ENCODE assay signal across 8 cellular contexts in the genomic region with DNA sequence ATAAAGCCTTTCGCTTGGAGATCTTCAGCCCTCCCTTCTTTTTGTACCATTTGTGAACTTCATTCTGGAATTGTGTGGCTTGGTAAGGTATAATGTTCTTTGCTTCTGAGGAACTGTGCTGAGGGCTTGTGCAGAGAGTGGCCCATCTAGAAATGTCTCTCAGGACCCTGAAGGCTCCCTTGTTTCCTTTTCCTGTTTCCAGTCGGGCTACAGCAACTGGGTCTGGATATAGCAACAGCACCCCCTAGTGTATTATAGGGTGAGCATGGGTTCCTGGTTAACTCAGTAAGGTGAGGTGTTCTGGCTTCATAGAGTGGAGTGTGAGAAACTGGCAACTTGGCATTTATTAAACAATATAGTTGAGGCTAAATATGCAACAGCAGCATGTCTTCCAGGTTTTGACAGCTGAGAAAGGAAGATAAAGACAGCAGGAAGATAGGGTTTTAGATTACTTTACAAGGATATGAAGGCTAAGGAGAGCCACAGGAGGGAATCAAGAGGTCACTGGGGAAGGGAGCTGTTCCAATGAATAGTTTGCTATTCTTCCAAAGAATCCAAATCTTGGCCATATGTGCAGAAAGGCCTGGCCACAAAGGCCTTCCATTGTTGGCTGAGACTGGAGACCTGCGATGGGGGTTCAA. TPM values are rescaled to one million over a fixed set of nuclear protein-coding genes. Genes with fewer than 3 reads are reported as not detected.
A peak's percentile ranks its signal among the peaks of the same experiment; 100 is the strongest.
DNase-seq lines count a peak whose midpoint lies in the region; ATAC-seq, FAIRE-seq and TF ChIP-seq lines count a peak whose summit lies in the region.

No MANE protein-coding gene starts in this region.

- H3K79me2 ChIP-seq in SU-DHL-6 (ENCODE audit: insufficient read depth, low read length), result no peaks in the 10 kb centered on the region

- peak; percentile 91 for ATAC-seq in HG02885 (IDR thresholded peaks at IDR 0.05; ENCODE audit: poor library complexity, unreplicated experiment)

- H3K36me3 ChIP-seq in SU-DHL-6 (ENCODE audit: low read length) (no peaks in the 10 kb centered on the region), brain microvascular endothelial cell (replicated peaks) (no peaks in the 10 kb centered on the region)

- H3K9me2 ChIP-seq in SU-DHL-6 (replicated peaks; ENCODE audit: insufficient read depth, low read length), result no peaks in the 10 kb centered on the region

- H4K20me1 ChIP-seq in SU-DHL-6 (ENCODE audit: low read depth, low read length), result no peaks in the 10 kb centered on the region

- peak; percentile 87 for TF ChIP-seq CTCF in SU-DHL-6 (IDR thresholded peaks at IDR 0.05; ENCODE audit: insufficient read depth, low read length, poor library complexity, severe bottlenecking)
- TF ChIP-seq CTCF in brain microvascular endothelial cell (IDR thresholded peaks at IDR 0.05; ENCODE audit: low read depth, low read length, missing control alignments), result peak; percentile 89

- H3F3A ChIP-seq in SU-DHL-6 (ENCODE audit: insufficient read depth), result no peaks in the 10 kb centered on the region

- peak overlapping the region; percentile 70 for H2AFZ ChIP-seq in SU-DHL-6 (ENCODE audit: low read depth, low read length, severe bottlenecking)

- H3K4me3 ChIP-seq in SU-DHL-6 (ENCODE audit: insufficient read depth, low read length, poor library complexity, severe bottlenecking) (no peak overlapping the region), brain microvascular endothelial cell (ENCODE audit: low read depth, low read length) (no peak overlapping the region)

- no peak overlapping the region for H3K4me2 ChIP-seq in SU-DHL-6 (ENCODE audit: low read depth, low read length, poor library complexity, severe bottlenecking)

- H3K27ac ChIP-seq in SU-DHL-6 (ENCODE audit: low read depth, low read length), result no peak overlapping the region
- H3K27ac ChIP-seq in brain microvascular endothelial cell, result no peak overlapping the region

- H3K9ac ChIP-seq in SU-DHL-6 (ENCODE audit: low read length), result no peak overlapping the region

- no peaks in the 10 kb centered on the region for H3K9me3 ChIP-seq in SU-DHL-6 (ENCODE audit: insufficient read depth, low read length)

- no peaks in the 10 kb centered on the region for H3K27me3 ChIP-seq in SU-DHL-6 (ENCODE audit: low read length)
- H3K27me3 ChIP-seq in brain microvascular endothelial cell (replicated peaks), result no peaks in the 10 kb centered on the region

- peak; percentile 60 for FAIRE-seq in A204.1 (lab: Jason Lieb, UNC)
- FAIRE-seq in GM12892 (lab: Jason Lieb, UNC), result no peak

- no peak for TF ChIP-seq POLR2A in GM12892 (IDR thresholded peaks at IDR 0.05; ENCODE audit: low read depth, low read length)

- DNase-seq in GM12892 (ENCODE audit: insufficient read length) (peak; percentile 10), NCI-H146 (lab: John Stamatoyannopoulos, UW) (peak; percentile 64), brain microvascular endothelial cell (peak; percentile 78), iPS-NIHi11 (ENCODE audit: low spot score) (peak; percentile 70), smooth muscle cell of the brain vasculature (ENCODE audit: low read depth, low spot score) (peak; percentile 63)

- in situ Hi-C loops in brain microvascular endothelial cell (cut with HindIII; ENCODE audit: low pct_ligation_motif_present, low sequenced_read_pairs), result no loop called here

RNA-seq across cellular contexts. Expression of gene RNU6-8, which starts 49.1 kb away (rescaled TPM):
- not detected for polyA plus RNA-seq in GM12892 (2012; ENCODE audit: missing spikeins)

RNA-seq across cellular contexts. Expression of gene RNU6-7, which starts 50.3 kb away (rescaled TPM):
- polyA plus RNA-seq in GM12892 (2012; ENCODE audit: missing spikeins), result not detected

Comparison
In these comparisons a context has a peak if more than half of its experiments do, and no peak if none do; other contexts are left out.
1. DNase-seq: peak in every context shown above with its lines; median percentile 78 in brain microvascular endothelial cell; 70 in iPS-NIHi11; 64 in NCI-H146; 63 in smooth muscle cell of the brain vasculature; 10 in GM12892.